ENCODE assay signal across 8 cellular contexts in the genomic region with DNA sequence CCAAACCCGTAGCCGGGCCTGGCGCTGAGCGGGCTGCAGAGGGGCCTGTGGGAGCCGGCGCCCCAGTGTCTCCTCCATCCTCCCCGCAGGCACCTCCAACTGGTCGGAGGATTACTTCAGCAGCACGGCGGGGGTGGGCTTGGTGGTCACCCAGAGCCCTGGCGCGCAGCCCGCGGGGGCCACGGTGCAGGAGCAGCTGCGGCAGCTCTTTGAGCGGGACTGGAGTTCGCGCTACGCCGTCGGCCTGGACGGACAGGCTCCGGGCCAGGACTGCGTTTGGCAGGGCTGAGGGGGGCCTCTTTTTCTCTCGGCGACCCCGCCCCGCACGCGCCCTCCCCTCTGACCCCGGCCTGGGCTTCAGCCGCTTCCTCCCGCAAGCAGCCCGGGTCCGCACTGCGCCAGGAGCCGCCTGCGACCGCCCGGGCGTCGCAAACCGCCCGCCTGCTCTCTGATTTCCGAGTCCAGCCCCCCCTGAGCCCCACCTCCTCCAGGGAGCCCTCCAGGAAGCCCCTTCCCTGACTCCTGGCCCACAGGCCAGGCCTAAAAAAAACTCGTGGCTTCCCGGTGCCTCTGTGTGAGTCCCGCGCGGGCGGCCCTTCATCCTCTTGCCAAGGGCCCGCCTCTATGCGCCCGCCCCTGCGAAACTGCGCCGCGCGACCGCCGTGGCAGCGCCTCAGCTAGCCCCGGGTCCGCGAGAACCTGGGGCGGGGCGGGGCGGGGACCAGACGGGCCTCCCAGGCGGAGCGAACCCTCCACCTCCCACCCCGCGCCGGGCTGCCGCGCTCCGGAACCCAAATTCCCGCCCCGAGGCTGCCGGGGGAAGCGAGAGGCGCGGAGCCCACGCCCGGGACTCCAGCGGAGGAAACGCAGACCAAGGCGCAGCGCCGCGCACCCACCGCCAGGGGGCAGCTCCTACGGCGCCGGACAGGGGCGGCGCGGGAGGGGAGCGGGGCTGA. TPM values are rescaled to one million over a fixed set of nuclear protein-coding genes. Genes with fewer than 3 reads are reported as not detected.
DNase-seq lines count a peak whose midpoint lies in the region; ATAC-seq lines count a peak whose summit lies in the region.

No MANE protein-coding gene starts in this region.

- peak overlapping the region; percentile 61 for H3K4me3 Mint-ChIP-seq in activated CD4-positive, alpha-beta memory T cell treated with anti-CD3 and anti-CD28 coated beads, Interleukin-2, amount 10 ng/mL, durations not matched to agents 7 days and 5 days

- peak; percentile 62 for DNase-seq in DMS79 (lab: John Stamatoyannopoulos, UW)
- DNase-seq in NCI-H69 (lab: John Stamatoyannopoulos, UW), result peak; percentile 85
- DNase-seq in activated CD4-positive, alpha-beta memory T cell treated with anti-CD3 and anti-CD28 coated beads, Interleukin-2, amount 10 ng/mL, durations not matched to agents 7 days and 5 days, result peak; percentile 81
- DNase-seq in effector CD4-positive, alpha-beta T cell, result peak; percentile 75
- DNase-seq in lung microvascular endothelial cell (ENCODE audit: low read depth in 2 of 2), result peak; percentile 71 to 81
- DNase-seq in stimulated activated CD4-positive, alpha-beta T cell treated with anti-CD3 and anti-CD28 coated beads, TNF-alpha, amount 100 ng/mL, for 4 hours (ENCODE audit: low read depth in 3 of 3), result peak; percentile 74 to 85 (median 77)

- no peak overlapping the region for H3K27ac Mint-ChIP-seq in activated CD4-positive, alpha-beta memory T cell treated with anti-CD3 and anti-CD28 coated beads, Interleukin-2, amount 10 ng/mL, durations not matched to agents 7 days and 5 days

- ATAC-seq in HG03095 (IDR thresholded peaks at IDR 0.05; ENCODE audit: unreplicated experiment) (peak; percentile 48), HG03457 (IDR thresholded peaks at IDR 0.05; ENCODE audit: unreplicated experiment) (no peak)

- POLR2A ChIA-PET in activated CD4-positive, alpha-beta memory T cell treated with anti-CD3 and anti-CD28 coated beads, Interleukin-2, amount 10 ng/mL, durations not matched to agents 7 days and 5 days (lab: Charles Lee), result interaction anchor here (0.7 kb wide), 1 partner anchor 88 kb away, joined by 3 read pairs; the partner anchor contains the start of gene CDCA4

- no peaks in the 10 kb centered on the region for H3K4me1 Mint-ChIP-seq in activated CD4-positive, alpha-beta memory T cell treated with anti-CD3 and anti-CD28 coated beads, Interleukin-2, amount 10 ng/mL, durations not matched to agents 7 days and 5 days

- peaks cover 22% of the 10 kb centered on the region for H3K27me3 Mint-ChIP-seq in activated CD4-positive, alpha-beta memory T cell treated with anti-CD3 and anti-CD28 coated beads, Interleukin-2, amount 10 ng/mL, durations not matched to agents 7 days and 5 days

- H3K9me3 Mint-ChIP-seq in activated CD4-positive, alpha-beta memory T cell treated with anti-CD3 and anti-CD28 coated beads, Interleukin-2, amount 10 ng/mL, durations not matched to agents 7 days and 5 days, result no peaks in the 10 kb centered on the region

- CTCF ChIA-PET in activated CD4-positive, alpha-beta memory T cell treated with anti-CD3 and anti-CD28 coated beads, Interleukin-2, amount 10 ng/mL, durations not matched to agents 7 days and 5 days (lab: Charles Lee), result no interaction called here

- H3K36me3 Mint-ChIP-seq in activated CD4-positive, alpha-beta memory T cell treated with anti-CD3 and anti-CD28 coated beads, Interleukin-2, amount 10 ng/mL, durations not matched to agents 7 days and 5 days (ENCODE audit: low read depth), result no peaks in the 10 kb centered on the region

RNA-seq across cellular contexts. Expression of gene PLD4, which starts 8.3 kb away (rescaled TPM):
- total RNA-seq in activated CD4-positive, alpha-beta memory T cell treated with anti-CD3 and anti-CD28 coated beads, Interleukin-2, amount 10 ng/mL, durations not matched to agents 7 days and 5 days, result not detected
- total RNA-seq in lung microvascular endothelial cell, result under 0.01 TPM in 1 of 2 replicates, not detected in the other

RNA-seq across cellular contexts. Expression of gene AHNAK2, which starts 45.2 kb away (rescaled TPM):
- total RNA-seq in activated CD4-positive, alpha-beta memory T cell treated with anti-CD3 and anti-CD28 coated beads, Interleukin-2, amount 10 ng/mL, durations not matched to agents 7 days and 5 days, result not detected
- 6.0 and 21.8 TPM in 2 replicates for total RNA-seq in lung microvascular endothelial cell

RNA-seq across cellular contexts. Expression of gene CLBA1, which starts 52.6 kb away (rescaled TPM):
- total RNA-seq in activated CD4-positive, alpha-beta memory T cell treated with anti-CD3 and anti-CD28 coated beads, Interleukin-2, amount 10 ng/mL, durations not matched to agents 7 days and 5 days, result under 1 TPM; 0.38 to 0.68 TPM
- 3.2 and 3.5 TPM in 2 replicates for total RNA-seq in lung microvascular endothelial cell
